24 cellular contexts compared by ENCODE assay signal in genomic region chr7:42389697-42390096, GRCh38.
DNase-seq lines count a peak whose midpoint lies in the region; FAIRE-seq and TF ChIP-seq lines count a peak whose summit lies in the region.
"Had no signal": no experiment of that assay in that cellular context is flagged by ENCODE, and none has a peak within 500 bp of the region (broad histone marks: within the 10 kb centered on the region; RNA-seq: fewer than 3 reads in every experiment).

No MANE protein-coding gene starts in this region.

- H3K9me3 ChIP-seq in breast epithelium (no peaks in the 10 kb centered on the region), esophagus muscularis mucosa (no peaks in the 10 kb centered on the region), keratinocyte (ENCODE audit: control insufficient read depth, low read depth, low read length) (no peaks in the 10 kb centered on the region)
- H3K9me3 ChIP-seq: A549; BLaER1 treated with 17β-estradiol and CSF1 and Interleukin-3, amounts not matched to agents 10 nM and 100 nM; Caco-2 had no signal

- CTCF ChIA-PET in MCF 10A (lab: Yijun Ruan, JAX) = no interaction called here

- 75% methylated on average over 1 of the region's 1 CpG for WGBS in esophagus muscularis mucosa

- H3K27ac ChIP-seq in breast epithelium (no peak overlapping the region), esophagus muscularis mucosa (replicated peaks in 1 of 4) (no peak overlapping the region), keratinocyte (ENCODE audit: control insufficient read depth, insufficient read depth, low read length) (no peak overlapping the region)
- H3K27ac ChIP-seq: 22Rv1; A549; BLaER1 treated with 17β-estradiol and CSF1 and Interleukin-3, amounts not matched to agents 10 nM and 100 nM; C4-2B had no signal

- H3K27me3 Mint-ChIP-seq in MCF 10A (ENCODE audit: insufficient read depth, unreplicated experiment) (no peaks in the 10 kb centered on the region), endothelial cell (ENCODE audit: unreplicated experiment) (peaks cover 2% of the 10 kb centered on the region)
- H3K27me3 Mint-ChIP-seq: B cell; CD4-positive, alpha-beta T cell had no signal

- no peak overlapping the region for H3K4me2 ChIP-seq in keratinocyte (ENCODE audit: control insufficient read depth, extremely low read depth, insufficient read depth, low read depth, low read length)
- H3K4me2 ChIP-seq: A549; BLaER1 treated with 17β-estradiol and CSF1 and Interleukin-3, amounts not matched to agents 10 nM and 100 nM had no signal

- no peak overlapping the region for H3K9ac ChIP-seq in keratinocyte (ENCODE audit: control insufficient read depth, extremely low read depth, insufficient read depth, low read length)
- H3K9ac ChIP-seq: BLaER1 treated with 17β-estradiol and CSF1 and Interleukin-3, amounts not matched to agents 10 nM and 100 nM had no signal

- H3K9me3 Mint-ChIP-seq in MCF 10A (ENCODE audit: unreplicated experiment) (no peaks in the 10 kb centered on the region), endothelial cell (ENCODE audit: unreplicated experiment) (no peaks in the 10 kb centered on the region)
- H3K9me3 Mint-ChIP-seq: CD4-positive, alpha-beta T cell; CD8-positive, alpha-beta T cell had no signal

- H2AFZ ChIP-seq in keratinocyte (ENCODE audit: control insufficient read depth, low read length) = no peak overlapping the region

- no peaks in the 10 kb centered on the region for H3K27me3 ChIP-seq in breast epithelium
- no peaks in the 10 kb centered on the region for H3K27me3 ChIP-seq in esophagus muscularis mucosa
- H3K27me3 ChIP-seq in keratinocyte (ENCODE audit: control insufficient read depth, extremely low read depth, insufficient read depth, low read length) = no peaks in the 10 kb centered on the region
- H3K27me3 ChIP-seq: BLaER1 treated with 17β-estradiol and CSF1 and Interleukin-3, amounts not matched to agents 10 nM and 100 nM had no signal

- no peaks in the 10 kb centered on the region for H3K4me1 ChIP-seq in breast epithelium
- no peaks in the 10 kb centered on the region for H3K4me1 ChIP-seq in esophagus muscularis mucosa
- H3K4me1 ChIP-seq in keratinocyte (ENCODE audit: control insufficient read depth, extremely low read depth, insufficient read depth, low read length) = peaks cover 13% of the 10 kb centered on the region
- H3K4me1 ChIP-seq: A549, Caco-2 had no signal

- POLR2A ChIA-PET in MCF 10A (lab: Yijun Ruan, JAX) = interaction anchor here (0.6 kb wide), 2 partner anchors 288 to 447 kb away, joined by 3 read pairs; no protein-coding TSS in a partner anchor

- H3K79me2 ChIP-seq in keratinocyte (ENCODE audit: control insufficient read depth, insufficient read depth, low read length) = no peaks in the 10 kb centered on the region

- BruUV-seq in MCF 10A (replicated peaks; lab: Mats Ljungman, UMichigan) = no TSS peak

- DNase-seq in MCF 10A (ENCODE audit: unreplicated experiment) (peak; percentile 5), breast epithelium (ENCODE audit: low spot score in 2 of 2) (no peak), epithelial cell of esophagus (ENCODE audit: low read depth) (peak; percentile 85), esophagus muscularis mucosa (ENCODE audit: extremely low spot score) (peak; percentile 75), keratinocyte (ENCODE audit: low read depth, low spot score) (no peak), endothelial cell (ENCODE audit: low spot score) (no peak), RCC 7860 (ENCODE audit: low spot score) (no peak)
- DNase-seq in effector CD8-positive, alpha-beta T cell (lab: John Stamatoyannopoulos, UW) = no peak
- DNase-seq: AML-193; Caco-2; Calu3; CD4-positive, alpha-beta T cell; CD8-positive, alpha-beta T cell; DMS79 treated with DMSO at 0.1 percent for 48 hours; GF-D8 had no signal

- no peak overlapping the region for H3K4me3 Mint-ChIP-seq in MCF 10A (ENCODE audit: unreplicated experiment)
- no peak overlapping the region for H3K4me3 Mint-ChIP-seq in endothelial cell (ENCODE audit: unreplicated experiment)
- H3K4me3 Mint-ChIP-seq: B cell; CD4-positive, alpha-beta T cell; CD8-positive, alpha-beta T cell had no signal

- no peaks in the 10 kb centered on the region for H3K4me1 Mint-ChIP-seq in MCF 10A (ENCODE audit: insufficient read depth, unreplicated experiment)
- H3K4me1 Mint-ChIP-seq in endothelial cell (ENCODE audit: unreplicated experiment) = no peaks in the 10 kb centered on the region
- H3K4me1 Mint-ChIP-seq: B cell had no signal

- H3K9me1 ChIP-seq in keratinocyte (ENCODE audit: control insufficient read depth, extremely low read depth, insufficient read depth, low read length) = no peaks in the 10 kb centered on the region

- peak; percentile 74 for FAIRE-seq in keratinocyte (lab: Jason Lieb, UNC)
- FAIRE-seq in RCC 7860 (lab: Jason Lieb, UNC) = no peak
- FAIRE-seq: A549, D721Med, G401.6, GM12891, GM19239 had no signal

- intact Hi-C loops in MCF 10A (cut with micrococcal nuclease) (no loop called here), breast epithelium (cut with DNase I; ENCODE audit: low total_unique reads) (no loop called here), esophagus muscularis mucosa (cut with DNase I) (no loop called here)

- no peak overlapping the region for H3K27ac Mint-ChIP-seq in MCF 10A (ENCODE audit: low read depth, unreplicated experiment)
- H3K27ac Mint-ChIP-seq in endothelial cell (ENCODE audit: unreplicated experiment) = no peak overlapping the region
- H3K27ac Mint-ChIP-seq: B cell; CD4-positive, alpha-beta T cell; CD8-positive, alpha-beta T cell had no signal

- TF ChIP-seq POLR2A in breast epithelium (IDR thresholded peaks at IDR 0.05) = no peak
- no peak for TF ChIP-seq POLR2A in esophagus muscularis mucosa (IDR thresholded peaks at IDR 0.05; ENCODE audit: low read depth)

- TF ChIP-seq CTCF in MCF 10A (IDR thresholded peaks at IDR 0.05; ENCODE audit: unreplicated experiment) = no peak
- TF ChIP-seq CTCF in breast epithelium (IDR thresholded peaks at IDR 0.05) = no peak
- TF ChIP-seq CTCF in epithelial cell of esophagus (IDR thresholded peaks at IDR 0.05; ENCODE audit: insufficient read depth, low read depth, low read length, missing control alignments) = no peak
- no peak for TF ChIP-seq CTCF in esophagus muscularis mucosa (IDR thresholded peaks at IDR 0.05)
- TF ChIP-seq CTCF in keratinocyte (optimal IDR thresholded peaks at IDR 0.05 in 1 of 3, IDR thresholded peaks at IDR 0.05 in 1 of 3, conservative IDR thresholded peaks at IDR 0.05 in 1 of 3; ENCODE audit: extremely low read depth in 1 of 3, insufficient read depth in 2 of 3, low read length in 3 of 3) = no peak
- TF ChIP-seq CTCF in endothelial cell (IDR thresholded peaks at IDR 0.05; ENCODE audit: unreplicated experiment) = no peak

- no peaks in the 10 kb centered on the region for H4K20me1 ChIP-seq in keratinocyte (ENCODE audit: control insufficient read depth, extremely low read depth, insufficient read depth, low read length)
- H4K20me1 ChIP-seq: BLaER1 treated with 17β-estradiol and CSF1 and Interleukin-3, amounts not matched to agents 10 nM and 100 nM had no signal

- no peak overlapping the region for H3K4me3 ChIP-seq in breast epithelium
- H3K4me3 ChIP-seq in epithelial cell of esophagus (ENCODE audit: low read length) = no peak overlapping the region
- no peak overlapping the region for H3K4me3 ChIP-seq in esophagus muscularis mucosa
- H3K4me3 ChIP-seq in keratinocyte (ENCODE audit: control insufficient read depth in 2 of 3, extremely low read depth in 1 of 3, insufficient read depth in 2 of 3, low read depth in 1 of 3, low read length in 3 of 3) = no peak overlapping the region
- H3K4me3 ChIP-seq: A549; BLaER1 treated with 17β-estradiol and CSF1 and Interleukin-3, amounts not matched to agents 10 nM and 100 nM had no signal

- dilution Hi-C loops in keratinocyte (cut with MboI; ENCODE audit: extremely low pct_ligation_motif_present, low sequenced_read_pairs) = no loop called here

- H3K36me3 ChIP-seq in breast epithelium (no peaks in the 10 kb centered on the region), esophagus muscularis mucosa (no peaks in the 10 kb centered on the region), keratinocyte (ENCODE audit: control insufficient read depth in 2 of 2, extremely low read depth in 1 of 2, insufficient read depth in 2 of 2, low read length in 2 of 2) (no peaks in the 10 kb centered on the region)
- H3K36me3 ChIP-seq: BLaER1 treated with 17β-estradiol and CSF1 and Interleukin-3, amounts not matched to agents 10 nM and 100 nM had no signal

- H3K36me3 Mint-ChIP-seq in MCF 10A (ENCODE audit: insufficient read depth, unreplicated experiment) = peaks cover 5% of the 10 kb centered on the region
- H3K36me3 Mint-ChIP-seq in endothelial cell (ENCODE audit: low read depth, unreplicated experiment) = no peaks in the 10 kb centered on the region
- H3K36me3 Mint-ChIP-seq: CD8-positive, alpha-beta T cell had no signal

- TF ChIP-seq EP300 in esophagus muscularis mucosa (IDR thresholded peaks at IDR 0.05) = no peak

Comparison
In these comparisons a context has a peak if more than half of its experiments do, and no peak if none do; other contexts are left out.
1. DNase-seq: peak in MCF 10A (single experiment), epithelial cell of esophagus (single experiment) and esophagus muscularis mucosa (single experiment); none in breast epithelium (0 of 2), keratinocyte (single experiment), effector CD8-positive, alpha-beta T cell (single experiment), endothelial cell (single experiment) and RCC 7860 (single experiment).